1 cellular context compared by ENCODE assay signal in the genomic region with DNA sequence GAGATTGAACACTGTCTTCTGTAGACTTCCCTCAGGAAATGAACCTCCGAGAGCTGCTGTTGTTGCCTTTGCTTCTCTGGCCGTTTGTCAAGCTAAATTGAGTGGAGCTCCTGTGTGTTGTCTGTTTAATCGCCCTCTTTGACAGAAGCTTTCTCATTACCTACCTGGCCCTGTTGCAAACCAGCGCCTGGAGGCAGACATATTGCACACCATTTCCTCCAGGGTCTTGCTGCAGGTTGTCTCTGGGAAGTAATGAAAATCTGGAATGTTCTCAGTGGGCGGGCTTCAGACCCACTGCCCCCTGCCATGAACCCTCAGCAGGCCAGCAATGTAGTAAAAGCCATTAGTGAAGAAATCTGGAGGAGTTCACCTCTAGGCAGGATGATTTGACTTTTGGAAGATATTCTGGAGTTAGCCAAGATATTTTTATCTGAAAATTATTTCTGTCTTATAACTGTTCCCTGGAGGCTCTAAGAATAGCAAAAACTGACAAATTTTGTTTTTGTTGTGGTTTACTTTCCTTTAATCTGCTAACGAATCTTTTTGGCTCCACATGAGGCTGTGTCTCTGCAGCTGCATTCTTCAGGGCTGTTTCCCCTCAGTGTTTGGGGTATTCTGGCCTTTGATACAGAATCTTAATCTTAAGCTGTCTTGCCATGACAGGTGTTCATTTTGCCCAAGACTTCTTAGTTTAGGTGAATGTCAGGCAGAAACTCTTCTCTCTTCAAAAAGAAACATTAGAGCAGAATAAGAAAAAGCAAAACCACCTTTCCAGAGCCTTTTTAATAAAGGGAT.
TF ChIP-seq lines count a peak whose summit lies in the region.

No MANE protein-coding gene starts in this region.

TF ChIP-seq in WTC11, 78 proteins besides CTCF, POLR2A, EP300 and RAD21 (continued from another document):
- TF ChIP-seq ZSCAN18 (CRISPR knock-in tag; IDR thresholded peaks at IDR 0.05) (no peak), ZNF121 (CRISPR knock-in tag; IDR thresholded peaks at IDR 0.05) (no peak)
